ENCODE assay signal across 18 cellular contexts in genomic region chr1:91765880-91766443, GRCh38.
"Had no signal": no experiment of that assay in that cellular context is flagged by ENCODE, and none has a peak within 500 bp of the region (broad histone marks: within the 10 kb centered on the region; RNA-seq: fewer than 3 reads in every experiment).

No MANE protein-coding gene starts in this region.

- H3K9me3 ChIP-seq: right atrium auricular region, thyroid gland, uterus had no signal

- H3K36me3 ChIP-seq: right atrium auricular region, thyroid gland, uterus, WERI-Rb-1 had no signal

- FAIRE-seq: small intestine had no signal

- H3K27me3 Mint-ChIP-seq: activated T-helper 17 cell treated with anti-CD3 and anti-CD28 coated beads, Interleukin-2, amount 50 U/mL, for 72 hours; central memory CD8-positive, alpha-beta T cell; effector memory CD8-positive, alpha-beta T cell had no signal

- H3K27me3 ChIP-seq: hepatocyte, right atrium auricular region, thyroid gland, uterus had no signal

- H3K4me2 ChIP-seq: hepatocyte had no signal

- ATAC-seq: activated T-helper 17 cell treated with anti-CD3 and anti-CD28 coated beads, Interleukin-2, amount 50 U/mL, for 72 hours; effector memory CD8-positive, alpha-beta T cell; stimulated activated effector memory CD8-positive, alpha-beta T cell treated with anti-CD3 and anti-CD28 coated beads, Interleukin-12 subunit alpha, Interleukin-12 subunit beta, amount 100 ng/mL, for 72 hours had no signal

- H2AFZ ChIP-seq: hepatocyte had no signal

- H3K4me3 Mint-ChIP-seq: activated CD4-positive, alpha-beta T cell treated with anti-CD3 and anti-CD28 coated beads, Interleukin-2, amount 10 ng/mL, durations not matched to agents 7 days and 5 days; activated T-helper 17 cell treated with anti-CD3 and anti-CD28 coated beads, Interleukin-2, amount 50 U/mL, for 72 hours; brain; central memory CD8-positive, alpha-beta T cell; effector memory CD8-positive, alpha-beta T cell; stimulated activated effector memory CD8-positive, alpha-beta T cell treated with anti-CD3 and anti-CD28 coated beads, Interleukin-12 subunit alpha, Interleukin-12 subunit beta, amount 100 ng/mL, for 72 hours had no signal

- H3K4me3 ChIP-seq: hepatocyte, right atrium auricular region, thyroid gland, uterus had no signal

- H3K27ac ChIP-seq: hepatocyte, thyroid gland, WERI-Rb-1 had no signal

- H3K27ac Mint-ChIP-seq: activated CD4-positive, alpha-beta T cell treated with anti-CD3 and anti-CD28 coated beads, Interleukin-2, amount 10 ng/mL, durations not matched to agents 7 days and 5 days; activated T-helper 17 cell treated with anti-CD3 and anti-CD28 coated beads, Interleukin-2, amount 50 U/mL, for 72 hours; brain; stimulated activated effector memory CD8-positive, alpha-beta T cell treated with anti-CD3 and anti-CD28 coated beads, Interleukin-12 subunit alpha, Interleukin-12 subunit beta, amount 100 ng/mL, for 72 hours had no signal

- H3K9me3 Mint-ChIP-seq: activated T-helper 17 cell treated with anti-CD3 and anti-CD28 coated beads, Interleukin-2, amount 50 U/mL, for 72 hours; central memory CD8-positive, alpha-beta T cell; effector memory CD8-positive, alpha-beta T cell had no signal

- H3K36me3 Mint-ChIP-seq: brain had no signal

- DNase-seq: activated CD4-positive, alpha-beta T cell treated with anti-CD3 and anti-CD28 coated beads, Interleukin-2, amount 10 ng/mL, durations not matched to agents 7 days and 5 days; activated naive CD4-positive, alpha-beta T cell treated with anti-CD3 and anti-CD28 coated beads, Interleukin-2, amount 50 U/mL, for 16 hours; activated T-cell treated with anti-CD3 and anti-CD28 coated beads for 4 hours; amygdala; effector memory CD8-positive, alpha-beta T cell; kidney glomerular epithelial cell; posterior cingulate gyrus; small intestine; T1000; thyroid gland; uterus; WERI-Rb-1 had no signal
